In the genomic region with DNA sequence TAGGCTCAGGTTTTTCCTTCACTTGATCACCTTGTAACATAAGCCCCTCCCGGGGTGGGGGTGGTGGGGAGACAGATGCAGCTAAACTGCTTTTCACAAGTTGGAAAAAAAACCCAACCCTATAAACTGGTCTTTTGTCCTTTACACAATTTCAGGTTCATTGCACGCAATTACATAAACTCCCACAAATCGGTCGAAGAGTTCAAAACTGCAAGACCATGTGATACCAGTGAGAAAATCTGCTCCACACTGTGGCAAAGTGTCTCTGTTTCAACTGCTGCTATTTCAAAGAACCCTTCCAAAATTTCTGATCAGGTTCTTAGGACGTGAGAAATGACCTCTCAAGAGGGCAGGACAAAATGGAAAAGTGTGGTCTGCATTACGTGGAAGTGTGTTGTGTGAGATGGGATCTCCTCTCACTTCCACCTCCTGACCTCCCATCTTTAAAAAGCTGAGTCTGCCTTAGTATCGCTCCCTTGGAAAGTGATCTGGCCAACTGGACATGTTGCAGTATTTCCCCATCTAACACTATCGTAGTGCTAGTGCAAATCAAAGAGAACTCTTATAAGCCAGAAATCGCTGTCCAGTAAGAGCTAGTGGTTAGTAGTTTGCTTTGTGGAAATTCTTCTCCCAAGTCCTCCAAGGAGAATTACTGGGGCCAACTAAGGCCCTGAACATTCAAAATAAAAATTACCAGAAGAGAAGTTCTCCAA, we compare ENCODE assay signal across 28 cellular contexts. TPM values are rescaled to one million over a fixed set of nuclear protein-coding genes. Genes with fewer than 3 reads are reported as not detected.
DNase-seq lines count a peak whose midpoint lies in the region; ATAC-seq lines count a peak whose summit lies in the region.
"Had no signal": no experiment of that assay in that cellular context is flagged by ENCODE, and none has a peak within 500 bp of the region (broad histone marks: within the 10 kb centered on the region; RNA-seq: fewer than 3 reads in every experiment).

No MANE protein-coding gene starts in this region.

- no peak for DNase-seq in activated T-cell treated with anti-CD3 and anti-CD28 coated beads, Interleukin-2, amount 50 U/mL, for 24 hours
- no peak for DNase-seq in activated T-cell treated with anti-CD3 and anti-CD28 coated beads, Interleukin-2, amount 50 U/mL, for 1 hour
- no peak for DNase-seq in T-cell
- DNase-seq in left kidney (ENCODE audit: low read depth, low spot score) = peak; percentile 66
- no peak for DNase-seq in Right ventricle myocardium superior
- DNase-seq in cardiac septum (ENCODE audit: low spot score) = no peak
- DNase-seq in NCI-H2171 (lab: John Stamatoyannopoulos, UW) = no peak
- DNase-seq: activated CD4-positive, alpha-beta T cell treated with anti-CD3 and anti-CD28 coated beads, Interleukin-2, amount 10 ng/mL, durations not matched to agents 24 days and 14 days; activated naive CD4-positive, alpha-beta T cell treated with anti-CD3 and anti-CD28 coated beads, Interleukin-2, amount 50 U/mL, for 16 hours; AML-193; colonic mucosa; DMS153; effector CD4-positive, alpha-beta T cell; H7; hippocampal formation; MM.1S; mucosa of descending colon; NCI-H2227 treated with DMSO at 0.1 percent for 48 hours; NCI-H748 treated with DMSO at 0.1 percent for 48 hours; nephron progenitor cell; ovary; SHP77 treated with DMSO at 0.1 percent for 48 hours; stomach; T1000; uterus had no signal

- H3K36me3 Mint-ChIP-seq in activated T-cell treated with anti-CD3 and anti-CD28 coated beads, Interleukin-2, amount 50 U/mL, for 24 hours (ENCODE audit: low read depth) = peaks cover 59% of the 10 kb centered on the region
- H3K36me3 Mint-ChIP-seq in T-cell = peaks cover 38% of the 10 kb centered on the region
- peaks cover 57% of the 10 kb centered on the region for H3K36me3 Mint-ChIP-seq in stimulated activated memory B cell treated with anti-CD40 and anti-IgM and Interleukin-4, amounts not matched to agents 10 μg/mL and 1 μg/mL and 100 μg/mL, for 72 hours

- peaks cover 15% of the 10 kb centered on the region for H3K4me1 Mint-ChIP-seq in activated T-cell treated with anti-CD3 and anti-CD28 coated beads, Interleukin-2, amount 50 U/mL, for 24 hours (ENCODE audit: low read depth)
- H3K4me1 Mint-ChIP-seq in T-cell = peaks cover 6 to 16% (median 9%) of the 10 kb centered on the region in 3 donors
- H3K4me1 Mint-ChIP-seq in stimulated activated memory B cell treated with anti-CD40 and anti-IgM and Interleukin-4, amounts not matched to agents 10 μg/mL and 1 μg/mL and 100 μg/mL, for 72 hours = peaks cover 16% of the 10 kb centered on the region

- no peak for ATAC-seq in T-cell (replicated peaks in 1 of 4)
- ATAC-seq in stimulated activated memory B cell treated with anti-CD40 and anti-IgM and Interleukin-4, amounts not matched to agents 10 μg/mL and 1 μg/mL and 100 μg/mL, for 72 hours = no peak
- no peak for ATAC-seq in Right ventricle myocardium superior (ENCODE audit: poor library complexity)
- ATAC-seq: mucosa of descending colon, Panc1 had no signal

- CTCF ChIA-PET in T-cell (lab: Charles Lee) = interaction anchor here in 1 of 2 donors (0.8 to 1.3 kb wide), 2 partner anchors 31 to 174 kb away, joined by 3 read pairs; no protein-coding TSS in a partner anchor

- POLR2A ChIA-PET in T-cell (lab: Charles Lee) = no interaction called here

- no peak overlapping the region for H3K4me3 Mint-ChIP-seq in activated T-cell treated with anti-CD3 and anti-CD28 coated beads, Interleukin-2, amount 50 U/mL, for 24 hours
- H3K4me3 Mint-ChIP-seq in T-cell = no peak overlapping the region
- H3K4me3 Mint-ChIP-seq in stimulated activated memory B cell treated with anti-CD40 and anti-IgM and Interleukin-4, amounts not matched to agents 10 μg/mL and 1 μg/mL and 100 μg/mL, for 72 hours = no peak overlapping the region
- H3K4me3 Mint-ChIP-seq: activated CD4-positive, alpha-beta T cell treated with anti-CD3 and anti-CD28 coated beads, Interleukin-2, amount 10 ng/mL, durations not matched to agents 24 days and 14 days; activated T-helper 1 cell treated with anti-CD3 and anti-CD28 coated beads, Interleukin-12 subunit alpha, Interleukin-12 subunit beta, Interleukin-2, Interleukin-4 antibody, amounts not matched to agents 30 ng/mL and 10 ng/mL and 1 ng/mL, durations not matched to agents 14 hours and 24 hours and 36 hours; nephron progenitor cell had no signal

- H3K27ac Mint-ChIP-seq in activated T-cell treated with anti-CD3 and anti-CD28 coated beads, Interleukin-2, amount 50 U/mL, for 24 hours = peak overlapping the region; percentile 59
- peak overlapping the region; percentile 3 to 59 for H3K27ac Mint-ChIP-seq in T-cell
- H3K27ac Mint-ChIP-seq in stimulated activated memory B cell treated with anti-CD40 and anti-IgM and Interleukin-4, amounts not matched to agents 10 μg/mL and 1 μg/mL and 100 μg/mL, for 72 hours = peak overlapping the region; percentile 58
- H3K27ac Mint-ChIP-seq: activated CD4-positive, alpha-beta T cell treated with anti-CD3 and anti-CD28 coated beads, Interleukin-2, amount 10 ng/mL, durations not matched to agents 24 days and 14 days; activated T-helper 1 cell treated with anti-CD3 and anti-CD28 coated beads, Interleukin-12 subunit alpha, Interleukin-12 subunit beta, Interleukin-2, Interleukin-4 antibody, amounts not matched to agents 30 ng/mL and 10 ng/mL and 1 ng/mL, durations not matched to agents 14 hours and 24 hours and 36 hours; nephron progenitor cell had no signal

- H3K27me3 Mint-ChIP-seq in activated T-cell treated with anti-CD3 and anti-CD28 coated beads, Interleukin-2, amount 50 U/mL, for 24 hours = no peaks in the 10 kb centered on the region
- H3K27me3 Mint-ChIP-seq in T-cell = no peaks in the 10 kb centered on the region
- H3K27me3 Mint-ChIP-seq in stimulated activated memory B cell treated with anti-CD40 and anti-IgM and Interleukin-4, amounts not matched to agents 10 μg/mL and 1 μg/mL and 100 μg/mL, for 72 hours = no peaks in the 10 kb centered on the region
- H3K27me3 Mint-ChIP-seq: activated CD4-positive, alpha-beta T cell treated with anti-CD3 and anti-CD28 coated beads, Interleukin-2, amount 10 ng/mL, durations not matched to agents 24 days and 14 days had no signal

- intact Hi-C loops in Right ventricle myocardium superior (cut with DNase I) = no loop called here
- intact Hi-C loops in cardiac septum (cut with DNase I) = no loop called here

- H3K9me3 Mint-ChIP-seq in activated T-cell treated with anti-CD3 and anti-CD28 coated beads, Interleukin-2, amount 50 U/mL, for 24 hours = no peaks in the 10 kb centered on the region
- H3K9me3 Mint-ChIP-seq in T-cell = no peaks in the 10 kb centered on the region
- H3K9me3 Mint-ChIP-seq in stimulated activated memory B cell treated with anti-CD40 and anti-IgM and Interleukin-4, amounts not matched to agents 10 μg/mL and 1 μg/mL and 100 μg/mL, for 72 hours = no peaks in the 10 kb centered on the region
- H3K9me3 Mint-ChIP-seq: activated CD4-positive, alpha-beta T cell treated with anti-CD3 and anti-CD28 coated beads, Interleukin-2, amount 10 ng/mL, durations not matched to agents 24 days and 14 days; activated T-helper 1 cell treated with anti-CD3 and anti-CD28 coated beads, Interleukin-12 subunit alpha, Interleukin-12 subunit beta, Interleukin-2, Interleukin-4 antibody, amounts not matched to agents 30 ng/mL and 10 ng/mL and 1 ng/mL, durations not matched to agents 14 hours and 24 hours and 36 hours; nephron progenitor cell had no signal

RNA-seq across cellular contexts. Expression of gene RASSF2, which starts 41.6 kb away (rescaled TPM):
- total RNA-seq in T-cell (10 to 100 TPM; 24.6 to 38.4 (median 27.5) TPM), Right ventricle myocardium superior (3.5 TPM), cardiac septum (2.5 TPM)
